ENCODE assay signal across 8 cellular contexts in the genomic region with DNA sequence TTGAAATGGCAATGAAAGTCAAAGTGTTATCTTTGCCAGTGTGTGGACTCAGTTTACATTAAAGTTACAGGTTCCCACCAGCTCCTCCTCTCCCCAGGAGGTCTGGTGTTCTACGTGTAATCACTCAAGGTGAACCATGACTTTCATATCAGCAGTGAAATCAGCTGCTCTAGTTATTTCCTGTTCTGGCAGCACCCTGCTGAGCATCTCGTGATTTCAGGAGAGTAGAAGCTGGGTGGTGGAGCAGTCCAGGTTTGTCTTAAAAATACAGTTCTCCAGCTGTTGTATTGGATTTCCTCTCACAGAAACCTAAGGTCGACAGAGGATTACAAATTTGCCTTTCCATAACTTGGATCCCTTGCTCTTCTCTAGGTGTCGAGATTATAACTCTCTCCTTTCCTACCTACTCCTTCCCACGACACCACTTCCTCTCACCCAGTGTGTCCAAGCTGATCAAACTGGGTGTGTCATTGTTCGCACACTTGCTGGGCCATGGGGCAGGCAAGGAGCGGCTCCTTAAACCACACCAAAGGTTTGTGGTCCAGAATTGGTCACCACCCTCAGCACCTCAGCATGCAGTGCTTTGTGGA. TPM values are rescaled to one million over a fixed set of nuclear protein-coding genes. Genes with fewer than 3 reads are reported as not detected.
A peak's percentile ranks its signal among the peaks of the same experiment; 100 is the strongest.
DNase-seq lines count a peak whose midpoint lies in the region; ATAC-seq and TF ChIP-seq lines count a peak whose summit lies in the region.

No MANE protein-coding gene starts in this region.

- no peaks in the 10 kb centered on the region for H3K9me2 ChIP-seq in GM23248 (ENCODE audit: insufficient read depth)

- no peak overlapping the region for H3K9ac ChIP-seq in GM23248

- ATAC-seq in HG03135 (IDR thresholded peaks at IDR 0.05; ENCODE audit: unreplicated experiment), result peak; percentile 60

- no peak overlapping the region for H3K4me3 ChIP-seq in thyroid gland (replicated peaks in 1 of 3)
- H3K4me3 ChIP-seq in GM23248, result no peak overlapping the region

- no peaks in the 10 kb centered on the region for H3K27me3 ChIP-seq in thyroid gland
- peaks cover 12% of the 10 kb centered on the region for H3K27me3 ChIP-seq in GM23248 (replicated peaks; ENCODE audit: insufficient read depth)

- H3K4me1 ChIP-seq in thyroid gland, result peaks cover 8 to 13% of the 10 kb centered on the region in 2 donors
- no peaks in the 10 kb centered on the region for H3K4me1 ChIP-seq in GM23248 (ENCODE audit: insufficient read depth)

- in situ Hi-C loops in GM23248 (cut with MboI), result loop anchor here (25.0 kb wide), 1 partner anchor 234 kb away; no protein-coding TSS in a partner anchor

- H3K27me3 Mint-ChIP-seq in activated T-cell treated with anti-CD3 and anti-CD28 coated beads, Interleukin-2, amount 50 U/mL, for 24 hours, result no peaks in the 10 kb centered on the region
- no peaks in the 10 kb centered on the region for H3K27me3 Mint-ChIP-seq in activated CD4-positive, alpha-beta memory T cell treated with anti-CD3 and anti-CD28 coated beads, Interleukin-2, amount 10 ng/mL, durations not matched to agents 7 days and 5 days

- POLR2A ChIA-PET in activated CD4-positive, alpha-beta memory T cell treated with anti-CD3 and anti-CD28 coated beads, Interleukin-2, amount 10 ng/mL, durations not matched to agents 7 days and 5 days (lab: Charles Lee), result interaction anchor here (0.7 to 19.9 kb wide), 14 partner anchors 9 to 256 kb away, joined by 3 to 491 read pairs (median 7); a partner anchor contains a TSS

- intact Hi-C loops in thyroid gland (cut with DNase I), result no loop called here

- H3K27ac Mint-ChIP-seq in activated T-cell treated with anti-CD3 and anti-CD28 coated beads, Interleukin-2, amount 50 U/mL, for 24 hours, result peak overlapping the region; percentile 86
- H3K27ac Mint-ChIP-seq in activated CD4-positive, alpha-beta memory T cell treated with anti-CD3 and anti-CD28 coated beads, Interleukin-2, amount 10 ng/mL, durations not matched to agents 7 days and 5 days, result peak overlapping the region; percentile 95

- H3K36me3 Mint-ChIP-seq in activated T-cell treated with anti-CD3 and anti-CD28 coated beads, Interleukin-2, amount 50 U/mL, for 24 hours (ENCODE audit: low read depth), result no peaks in the 10 kb centered on the region
- H3K36me3 Mint-ChIP-seq in activated CD4-positive, alpha-beta memory T cell treated with anti-CD3 and anti-CD28 coated beads, Interleukin-2, amount 10 ng/mL, durations not matched to agents 7 days and 5 days (ENCODE audit: low read depth), result no peaks in the 10 kb centered on the region

- no peaks in the 10 kb centered on the region for H3K79me2 ChIP-seq in GM23248 (ENCODE audit: insufficient read depth)

- H3F3A ChIP-seq in GM23248 (ENCODE audit: insufficient read depth), result no peaks in the 10 kb centered on the region

- H3K36me3 ChIP-seq in thyroid gland, result no peaks in the 10 kb centered on the region
- H3K36me3 ChIP-seq in GM23248 (ENCODE audit: low read depth), result no peaks in the 10 kb centered on the region

- no peak for TF ChIP-seq CTCF in thyroid gland (IDR thresholded peaks at IDR 0.05)

- no peak for DNase-seq in activated T-cell treated with anti-CD3 and anti-CD28 coated beads, Interleukin-2, amount 50 U/mL, for 24 hours
- no peak for DNase-seq in activated T-cell treated with anti-CD3 and anti-CD28 coated beads, Interleukin-2, amount 50 U/mL, for 1 hour
- DNase-seq in activated CD4-positive, alpha-beta memory T cell treated with anti-CD3 and anti-CD28 coated beads, Interleukin-2, amount 10 ng/mL, durations not matched to agents 7 days and 5 days, result peak; percentile 67
- peak; percentile 48 to 50 for DNase-seq in thyroid gland
- DNase-seq in GM23248, result no peak
- no peak for DNase-seq in stimulated activated CD4-positive, alpha-beta T cell treated with anti-CD3 and anti-CD28 coated beads, Interleukin-12 subunit alpha, Interleukin-12 subunit beta, amount 100 ng/mL, for 4 hours
- no peak for DNase-seq in SIG-M5 treated with dmso at 0.1 percent for 504 hours (lab: John Stamatoyannopoulos, UW; ENCODE audit: unreplicated experiment)

- peak overlapping the region; percentile 47 for H3K4me3 Mint-ChIP-seq in activated T-cell treated with anti-CD3 and anti-CD28 coated beads, Interleukin-2, amount 50 U/mL, for 24 hours
- H3K4me3 Mint-ChIP-seq in activated CD4-positive, alpha-beta memory T cell treated with anti-CD3 and anti-CD28 coated beads, Interleukin-2, amount 10 ng/mL, durations not matched to agents 7 days and 5 days, result peak overlapping the region; percentile 58

- 58 to 63% methylated on average over 7 of the region's 7 CpGs for WGBS in thyroid gland, 2 donors
- WGBS in GM23248 (ENCODE audit: low coverage in 1 of 2, low lambda C conversion rate in 2 of 2, missing lambda C conversion rate in 2 of 2), 2 experiments, result 51 to 54% methylated on average over 7 of the region's 7 CpGs

- H3K9me3 Mint-ChIP-seq in activated T-cell treated with anti-CD3 and anti-CD28 coated beads, Interleukin-2, amount 50 U/mL, for 24 hours, result no peaks in the 10 kb centered on the region
- H3K9me3 Mint-ChIP-seq in activated CD4-positive, alpha-beta memory T cell treated with anti-CD3 and anti-CD28 coated beads, Interleukin-2, amount 10 ng/mL, durations not matched to agents 7 days and 5 days, result no peaks in the 10 kb centered on the region

- peaks cover 94% of the 10 kb centered on the region for H3K4me1 Mint-ChIP-seq in activated T-cell treated with anti-CD3 and anti-CD28 coated beads, Interleukin-2, amount 50 U/mL, for 24 hours (ENCODE audit: low read depth)
- peaks cover 99% of the 10 kb centered on the region for H3K4me1 Mint-ChIP-seq in activated CD4-positive, alpha-beta memory T cell treated with anti-CD3 and anti-CD28 coated beads, Interleukin-2, amount 10 ng/mL, durations not matched to agents 7 days and 5 days

- no peak overlapping the region for H3K4me2 ChIP-seq in GM23248 (ENCODE audit: unreplicated experiment)

- H3K9me3 ChIP-seq in thyroid gland, result no peaks in the 10 kb centered on the region
- no peaks in the 10 kb centered on the region for H3K9me3 ChIP-seq in GM23248 (ENCODE audit: low read depth)

- CTCF ChIA-PET in activated CD4-positive, alpha-beta memory T cell treated with anti-CD3 and anti-CD28 coated beads, Interleukin-2, amount 10 ng/mL, durations not matched to agents 7 days and 5 days (lab: Charles Lee), result interaction anchor here (0.7 to 6.0 kb wide), 15 partner anchors 12 to 258 kb away, joined by 3 to 38 read pairs (median 4); a partner anchor contains a TSS

- H3K27ac ChIP-seq in thyroid gland (peak overlapping the region in 2 of 3 donors; percentile 18 to 28), GM23248 (no peak overlapping the region)

- no peaks in the 10 kb centered on the region for H4K20me1 ChIP-seq in GM23248 (ENCODE audit: insufficient read depth)

- TF ChIP-seq POLR2A in thyroid gland (IDR thresholded peaks at IDR 0.05), result no peak

- H2AFZ ChIP-seq in GM23248, result no peak overlapping the region

RNA-seq across cellular contexts. Expression of a gene that starts 13.0 kb away (rescaled TPM):
- total RNA-seq in activated CD4-positive, alpha-beta memory T cell treated with anti-CD3 and anti-CD28 coated beads, Interleukin-2, amount 10 ng/mL, durations not matched to agents 7 days and 5 days, result 100 to 1,000 TPM; 128 to 132 TPM
- total RNA-seq in thyroid gland, result 10 to 100 TPM in 1 of 4 donors, 1 to 10 TPM in 3; 4.0 to 11.7 (median 6.9) TPM
- not detected in 2 replicates for total RNA-seq in GM23248 (2014; rRNA removed; shearing (Covaris generic))
- not detected in 2 replicates for polyA plus RNA-seq in GM23248 (2016; fragmentation: Nextera tagmentation; extraction: Ambion mirVana)

Comparison
In these comparisons a context has a peak if more than half of its experiments do, and no peak if none do; other contexts are left out.
1. DNase-seq: peak in activated CD4-positive, alpha-beta memory T cell treated with anti-CD3 and anti-CD28 coated beads, Interleukin-2, amount 10 ng/mL, durations not matched to agents 7 days and 5 days (single experiment) and thyroid gland (2 of 2); none in activated T-cell treated with anti-CD3 and anti-CD28 coated beads, Interleukin-2, amount 50 U/mL, for 24 hours (single experiment), activated T-cell treated with anti-CD3 and anti-CD28 coated beads, Interleukin-2, amount 50 U/mL, for 1 hour (single experiment), GM23248 (single experiment), stimulated activated CD4-positive, alpha-beta T cell treated with anti-CD3 and anti-CD28 coated beads, Interleukin-12 subunit alpha, Interleukin-12 subunit beta, amount 100 ng/mL, for 4 hours (single experiment) and SIG-M5 treated with dmso at 0.1 percent for 504 hours (single experiment).
2. RNA of a gene that starts 13.0 kb away (total RNA-seq): 128 to 132 TPM in activated CD4-positive, alpha-beta memory T cell treated with anti-CD3 and anti-CD28 coated beads, Interleukin-2, amount 10 ng/mL, durations not matched to agents 7 days and 5 days; 4.0 to 11.7 TPM in thyroid gland and not detected in GM23248; every median in the first group is over 10 times any median in the second.